13 cellular contexts compared by ENCODE assay signal in the genomic region with DNA sequence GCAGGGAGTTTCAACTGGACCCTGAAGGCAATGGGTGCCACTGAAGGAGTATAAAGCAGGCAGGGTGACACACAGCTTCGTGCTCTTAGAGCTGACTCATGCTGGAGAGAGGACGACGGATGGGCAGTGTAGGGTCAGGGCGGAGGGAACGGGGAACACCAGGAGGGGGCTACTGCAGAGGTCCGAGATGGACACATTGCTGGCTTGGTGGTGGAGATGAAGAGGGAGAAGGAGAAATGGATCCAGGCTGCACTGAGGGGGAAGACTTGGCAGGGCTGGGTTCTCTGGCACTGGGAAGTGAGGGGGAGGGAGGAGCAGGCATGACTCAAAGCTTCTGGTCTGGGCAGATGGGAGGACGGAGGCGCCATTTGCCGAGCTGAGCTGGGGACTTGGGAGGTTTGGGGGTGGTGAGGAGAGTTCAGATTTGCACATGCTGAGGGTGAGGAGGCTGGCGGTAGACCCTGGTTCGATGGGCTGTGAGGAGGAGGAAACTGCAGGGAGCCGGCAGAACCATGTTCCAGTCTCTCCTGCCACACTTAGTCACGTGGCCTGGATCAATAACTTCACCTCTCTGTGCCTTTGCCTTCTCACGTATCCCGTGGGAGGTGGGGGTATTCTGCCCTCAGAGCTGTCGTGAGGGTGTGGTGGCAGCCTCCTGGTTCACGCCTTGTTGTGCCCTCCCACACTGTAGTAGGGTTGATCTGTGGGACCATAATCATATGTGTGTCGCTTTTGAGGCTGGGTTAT. TPM values are rescaled to one million over a fixed set of nuclear protein-coding genes. Genes with fewer than 3 reads are reported as not detected.
DNase-seq lines count a peak whose midpoint lies in the region; ATAC-seq and TF ChIP-seq lines count a peak whose summit lies in the region.
"Had no signal": no experiment of that assay in that cellular context is flagged by ENCODE, and none has a peak within 500 bp of the region (broad histone marks: within the 10 kb centered on the region; RNA-seq: fewer than 3 reads in every experiment).

No MANE protein-coding gene starts in this region.

- H3K27ac Mint-ChIP-seq in endodermal cell: peak overlapping the region; percentile 35

- TF ChIP-seq CTCF in Panc1 (IDR thresholded peaks at IDR 0.05): no peak
- TF ChIP-seq CTCF in endodermal cell (conservative IDR thresholded peaks at IDR 0.05): no peak

- in situ Hi-C loops in Panc1 (cut with HindIII; ENCODE audit: low pct_unique_long_range_greater_than_20kb, low sequenced_read_pairs): no loop called here

- H3K4me3 ChIP-seq in Panc1 (ENCODE audit: low read depth in 2 of 2, low read length in 2 of 2) (no peak overlapping the region), endodermal cell (ENCODE audit: low read length) (no peak overlapping the region), neuronal stem cell (ENCODE audit: low read length in 2 of 2) (no peak overlapping the region)

- H3K9me3 ChIP-seq in Panc1 (ENCODE audit: control insufficient read depth, insufficient read depth, low read depth, low read length) (no peaks in the 10 kb centered on the region), endodermal cell (ENCODE audit: control insufficient read depth, low read length) (no peaks in the 10 kb centered on the region), neuronal stem cell (replicated peaks in 1 of 2; ENCODE audit: control insufficient read depth in 2 of 2, insufficient read depth in 1 of 2, low read depth in 1 of 2, low read length in 2 of 2) (no peaks in the 10 kb centered on the region)

- CTCF ChIA-PET in Panc1 (lab: Charles Lee): no interaction called here

- H3K27me3 ChIP-seq in Panc1 (ENCODE audit: control insufficient read depth, insufficient read depth, low read length): no peaks in the 10 kb centered on the region
- H3K27me3 ChIP-seq in endodermal cell (ENCODE audit: control insufficient read depth, insufficient read depth, low read length, poor library complexity, severe bottlenecking): no peaks in the 10 kb centered on the region
- H3K27me3 ChIP-seq in neuronal stem cell (ENCODE audit: control insufficient read depth in 3 of 3, insufficient read depth in 3 of 3, low read depth in 1 of 3, low read length in 3 of 3): peaks cover 0 to 6% (median 0%) of the 10 kb centered on the region in 3 experiments

- H3K4me1 Mint-ChIP-seq in endodermal cell: peaks cover 27% of the 10 kb centered on the region

- H3K4ac ChIP-seq in neuronal stem cell (ENCODE audit: low read length): no peak overlapping the region

- peak overlapping the region; percentile 26 for H2AK5ac ChIP-seq in neuronal stem cell (ENCODE audit: low read depth, low read length)

- no peak for ATAC-seq in Panc1
- ATAC-seq in HG03378 (IDR thresholded peaks at IDR 0.05; ENCODE audit: unreplicated experiment): no peak
- no peak for ATAC-seq in GM19397 (IDR thresholded peaks at IDR 0.05; ENCODE audit: unreplicated experiment)
- ATAC-seq: sciatic nerve had no signal

- intact Hi-C loops in Panc1 (cut with micrococcal nuclease; ENCODE audit: unreplicated experiment): no loop called here

- H4K91ac ChIP-seq in neuronal stem cell (ENCODE audit: low read depth, low read length, poor library complexity): no peak overlapping the region

- H3K4me2 ChIP-seq in neuronal stem cell (ENCODE audit: insufficient read depth, low read length, poor library complexity, severe bottlenecking): no peak overlapping the region

- H3K9ac ChIP-seq in endodermal cell (ENCODE audit: extremely low read depth, low read length, poor library complexity, severe bottlenecking): no peak overlapping the region
- H3K9ac ChIP-seq in neuronal stem cell (ENCODE audit: low read depth, low read length, poor library complexity): no peak overlapping the region

- H2BK5ac ChIP-seq in neuronal stem cell (ENCODE audit: low read length): no peak overlapping the region

- no peaks in the 10 kb centered on the region for H3K79me1 ChIP-seq in neuronal stem cell (ENCODE audit: low read depth, low read length)

- 90 to 93% methylated on average over 9 to 18 of the region's 18 CpGs for WGBS in endodermal cell (ENCODE audit: insufficient coverage in 1 of 2, insufficient read length in 1 of 2), 2 experiments
- no CpG with 5 or more reads among the region's 18 CpGs for WGBS in neuronal stem cell (ENCODE audit: extremely low coverage in 2 of 2, insufficient read length in 2 of 2, insufficient replicate concordance in 1 of 2), 2 donors

- no TSS peak for BruUV-seq in Panc1 (replicated peaks; lab: Mats Ljungman, UMichigan)

- peaks cover 33% of the 10 kb centered on the region for H3K27me3 Mint-ChIP-seq in endodermal cell (ENCODE audit: insufficient read depth)

- H2AFZ ChIP-seq in neuronal stem cell (ENCODE audit: low read length): no peak overlapping the region

- no peak overlapping the region for H3K14ac ChIP-seq in neuronal stem cell (ENCODE audit: low read length)

- peak overlapping the region; percentile 14 for H2BK12ac ChIP-seq in neuronal stem cell (ENCODE audit: low read length)

- no peaks in the 10 kb centered on the region; the same call in 1 of the 2 replicates for H3K36me3 ChIP-seq in Panc1 (ENCODE audit: control insufficient read depth, insufficient read depth, low read length)
- no peaks in the 10 kb centered on the region for H3K36me3 ChIP-seq in endodermal cell (ENCODE audit: control insufficient read depth, insufficient read depth, low read length)
- H3K36me3 ChIP-seq in neuronal stem cell (replicated peaks in 1 of 2; ENCODE audit: control insufficient read depth in 2 of 2, insufficient read depth in 2 of 2, low read length in 2 of 2): no peaks in the 10 kb centered on the region

- H3K27ac ChIP-seq in Panc1 (ENCODE audit: low read length): peak overlapping the region; percentile 39
- no peak overlapping the region for H3K27ac ChIP-seq in endodermal cell (ENCODE audit: low read depth, low read length)
- no peak overlapping the region for H3K27ac ChIP-seq in neuronal stem cell (replicated peaks; ENCODE audit: low read length)

- H4K8ac ChIP-seq in neuronal stem cell (ENCODE audit: low read depth, low read length): no peak overlapping the region

- POLR2A ChIA-PET in Panc1 (lab: Charles Lee): no interaction called here

- DNase-seq in Daoy (ENCODE audit: low read depth): peak; percentile 67
- no peak for DNase-seq in Panc1 (ENCODE audit: low read depth, low spot score)
- DNase-seq in endodermal cell: no peak
- no peak for DNase-seq in neuronal stem cell (ENCODE audit: low spot score)
- no peak for DNase-seq in putamen (ENCODE audit: low spot score)
- DNase-seq in LoVo (ENCODE audit: low spot score): no peak
- DNase-seq: activated naive CD4-positive, alpha-beta T cell treated with anti-CD3 and anti-CD28 coated beads, Interleukin-2, amount 50 U/mL, for 16 hours; NCI-H2107; stimulated activated naive CD4-positive, alpha-beta T cell; T-helper 9 cell had no signal

- H3K23ac ChIP-seq in neuronal stem cell (ENCODE audit: low read depth, low read length, poor library complexity): peak overlapping the region; percentile 45

- H3K36me3 Mint-ChIP-seq in endodermal cell (ENCODE audit: low read depth): no peaks in the 10 kb centered on the region

- H3K9me3 Mint-ChIP-seq in endodermal cell: no peaks in the 10 kb centered on the region

- peak overlapping the region; percentile 70 for H3K18ac ChIP-seq in neuronal stem cell (ENCODE audit: low read length)

- H2BK15ac ChIP-seq in neuronal stem cell (ENCODE audit: low read length): peak overlapping the region; percentile 25

- H3K4me3 Mint-ChIP-seq in endodermal cell: no peak overlapping the region

- H2BK120ac ChIP-seq in neuronal stem cell (ENCODE audit: low read depth, low read length): no peak overlapping the region

- H3K4me1 ChIP-seq in Panc1 (ENCODE audit: control insufficient read depth, insufficient read depth, low read length) (peaks cover 9% of the 10 kb centered on the region), endodermal cell (ENCODE audit: control insufficient read depth, insufficient read depth, low read length) (peaks cover 7% of the 10 kb centered on the region), neuronal stem cell (ENCODE audit: control insufficient read depth in 2 of 2, insufficient read depth in 1 of 2, low read depth in 1 of 2, low read length in 2 of 2) (peaks cover 10 to 11% of the 10 kb centered on the region in 2 donors)

RNA-seq across cellular contexts. Expression of gene KCTD6, which starts 4.6 kb away (rescaled TPM):
- 2.2 and 3.5 TPM in 2 replicates for total RNA-seq in Daoy (2014; rRNA removed; shearing (Covaris generic))
- total RNA-seq in Panc1 (2021; ENCODE audit: unreplicated experiment) (18.3 TPM), endodermal cell (10 to 100 TPM; 17.9 to 20.4 TPM)
- 16.8 TPM for polyA plus RNA-seq in Panc1 (2012; ENCODE audit: insufficient read length)
- polyA plus RNA-seq in endodermal cell (2013, experiment 1 of 2): 32.2 TPM
- 30.6 TPM for polyA plus RNA-seq in endodermal cell (2013, experiment 2 of 2)
- polyA plus RNA-seq in neuronal stem cell (2013, experiment 1 of 2): 31.2 TPM
- 30.7 TPM for polyA plus RNA-seq in neuronal stem cell (2013, experiment 2 of 2)

RNA-seq across cellular contexts. Expression of gene ACOX2, which starts 49.7 kb away (rescaled TPM):
- total RNA-seq in Daoy (2014; rRNA removed; shearing (Covaris generic)): 0.11 and 4.2 TPM in 2 replicates
- total RNA-seq in Panc1 (2021; ENCODE audit: unreplicated experiment): 3.2 TPM
- polyA plus RNA-seq in Panc1 (2012; ENCODE audit: insufficient read length): 3.3 TPM
- total RNA-seq in endodermal cell: 1 to 10 TPM; 6.6 to 9.8 TPM
- polyA plus RNA-seq in endodermal cell (2013, experiment 1 of 2): 6.2 TPM
- polyA plus RNA-seq in endodermal cell (2013, experiment 2 of 2): 6.3 TPM
- polyA plus RNA-seq in neuronal stem cell (2013, experiment 1 of 2): 6.1 TPM
- 5.8 TPM for polyA plus RNA-seq in neuronal stem cell (2013, experiment 2 of 2)

RNA-seq across cellular contexts. Expression of gene PDHB, which starts 53.7 kb away (rescaled TPM):
- 115 and 119 TPM in 2 replicates for total RNA-seq in Daoy (2014; rRNA removed; shearing (Covaris generic))
- total RNA-seq in Panc1 (2021; ENCODE audit: unreplicated experiment): 66.6 TPM
- 67.2 TPM for polyA plus RNA-seq in Panc1 (2012; ENCODE audit: insufficient read length)
- 100 to 1,000 TPM; 127 to 159 TPM for total RNA-seq in endodermal cell
- polyA plus RNA-seq in endodermal cell (2013, experiment 1 of 2): 108 TPM
- polyA plus RNA-seq in endodermal cell (2013, experiment 2 of 2): 102 TPM
- polyA plus RNA-seq in neuronal stem cell (2013, experiment 1 of 2): 89.2 TPM
- 84.7 TPM for polyA plus RNA-seq in neuronal stem cell (2013, experiment 2 of 2)
